Comparison of ENCODE assay signal across 17 cellular contexts in the genomic region with DNA sequence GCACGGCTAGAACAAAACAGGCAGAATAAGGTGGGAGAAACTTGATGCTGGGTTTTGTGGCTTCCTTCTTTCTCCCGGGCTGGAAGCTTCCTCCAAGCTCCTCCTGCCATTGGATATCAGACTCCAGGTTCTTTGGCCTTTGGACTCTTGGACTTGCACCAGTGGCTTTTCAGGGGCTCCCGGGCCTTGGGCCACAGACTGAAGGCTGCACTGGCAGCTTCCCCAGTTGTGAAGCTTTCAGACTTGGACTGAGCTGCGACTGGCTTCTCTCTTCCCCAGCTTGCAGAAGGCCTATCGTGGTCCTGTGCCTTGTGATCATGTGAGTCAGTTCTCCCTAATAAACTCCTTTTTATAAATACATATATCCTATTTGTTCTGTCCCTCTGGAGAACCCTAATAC.
A peak's percentile ranks its signal among the peaks of the same experiment; 100 is the strongest.
DNase-seq lines count a peak whose midpoint lies in the region; ATAC-seq, FAIRE-seq and TF ChIP-seq lines count a peak whose summit lies in the region.
"Had no signal": no experiment of that assay in that cellular context is flagged by ENCODE, and none has a peak within 500 bp of the region (broad histone marks: within the 10 kb centered on the region; RNA-seq: fewer than 3 reads in every experiment).

No MANE protein-coding gene starts in this region.

- no peak for ATAC-seq in HG03354 (IDR thresholded peaks at IDR 0.05; ENCODE audit: poor library complexity, severe bottlenecking, unreplicated experiment)
- ATAC-seq: K562 had no signal

- no peak for TF ChIP-seq RAD21 in neural cell (conservative IDR thresholded peaks at IDR 0.05)

- intact Hi-C loops in kidney (cut with DNase I) = no loop called here

- H3K79me2 ChIP-seq in neural cell (replicated peaks; ENCODE audit: insufficient read depth, low read length) = no peaks in the 10 kb centered on the region

- no peak overlapping the region for H3K4me2 ChIP-seq in neural cell (ENCODE audit: low read length)
- H3K4me2 ChIP-seq: BLaER1 had no signal

- H3K9me3 ChIP-seq in kidney (ENCODE audit: control insufficient read depth in 1 of 2, low read length in 2 of 2) (peaks cover 0 to 2% of the 10 kb centered on the region in 2 donors), neural cell (ENCODE audit: low read length) (no peaks in the 10 kb centered on the region)

- H3K4me3 ChIP-seq in kidney (ENCODE audit: low read length in 2 of 2) = peak overlapping the region; percentile 38 to 44
- no peak overlapping the region for H3K4me3 ChIP-seq in neural cell (ENCODE audit: low read length)
- H3K4me3 ChIP-seq: BLaER1, K562 had no signal

- no peaks in the 10 kb centered on the region for H4K20me1 ChIP-seq in neural cell (ENCODE audit: insufficient read depth)
- H4K20me1 ChIP-seq: BLaER1 had no signal

- H3F3A ChIP-seq in neural cell (ENCODE audit: insufficient read depth, low read length, poor library complexity, severe bottlenecking) = no peaks in the 10 kb centered on the region

- no peak for FAIRE-seq in kidney (lab: Jason Lieb, UNC)
- FAIRE-seq: A204.1, H1, K562 had no signal

- no peaks in the 10 kb centered on the region for H3K9me2 ChIP-seq in neural cell (ENCODE audit: insufficient read depth, low read length)

- H3K36me3 ChIP-seq in kidney (ENCODE audit: control insufficient read depth in 1 of 2, insufficient read depth in 2 of 2, low read length in 2 of 2) = no peaks in the 10 kb centered on the region
- H3K36me3 ChIP-seq in neural cell (ENCODE audit: insufficient read depth, low read length) = no peaks in the 10 kb centered on the region
- H3K36me3 ChIP-seq: BLaER1 had no signal

- in situ Hi-C loops in G401 (cut with HindIII; ENCODE audit: low sequenced_read_pairs) = no loop called here

- H3K27me3 ChIP-seq in neural cell (ENCODE audit: insufficient read depth, low read depth, low read length) = no peaks in the 10 kb centered on the region
- H3K27me3 ChIP-seq: BLaER1 had no signal

- TF ChIP-seq EP300 in neural cell (conservative IDR thresholded peaks at IDR 0.05; ENCODE audit: poor library complexity, severe bottlenecking) = no peak

- peak; percentile 60 for DNase-seq in RPMI7951 (ENCODE audit: low read depth)
- DNase-seq in kidney = no peak
- no peak for DNase-seq in G401 (ENCODE audit: low spot score)
- no peak for DNase-seq in Kasumi-1 (lab: John Stamatoyannopoulos, UW)
- DNase-seq: ACHN; AML-193; CD4-positive, alpha-beta memory T cell; DMS153; DMS79; GF-D8; H9 had no signal

- H3K9ac ChIP-seq in kidney (ENCODE audit: low read length in 2 of 2) = no peak overlapping the region
- no peak overlapping the region for H3K9ac ChIP-seq in neural cell (ENCODE audit: low read length)
- H3K9ac ChIP-seq: BLaER1 had no signal

- no peak for TF ChIP-seq CTCF in kidney (IDR thresholded peaks at IDR 0.05; ENCODE audit: borderline replicate concordance, extremely low read depth, insufficient read depth)
- TF ChIP-seq CTCF in neural cell (IDR thresholded peaks at IDR 0.05; ENCODE audit: poor library complexity, severe bottlenecking) = no peak

- H3K27ac ChIP-seq in kidney (ENCODE audit: low read depth in 2 of 2, low read length in 2 of 2) (no peak overlapping the region), neural cell (ENCODE audit: low read length) (peak overlapping the region; percentile 84)
- H3K27ac ChIP-seq: BLaER1 had no signal

- H3K4me1 ChIP-seq in kidney (ENCODE audit: control insufficient read depth in 1 of 2, insufficient read depth in 1 of 2, low read depth in 1 of 2, low read length in 2 of 2) = no peaks in the 10 kb centered on the region
- H3K4me1 ChIP-seq: BLaER1 had no signal

- H2AFZ ChIP-seq in neural cell (ENCODE audit: low read depth, low read length) = no peak overlapping the region

TF ChIP-seq in neural cell, 6 proteins besides CTCF, POLR2A, EP300 and RAD21:
- TF ChIP-seq SMC3 (conservative IDR thresholded peaks at IDR 0.05; ENCODE audit: poor library complexity) (no peak), POLR2AphosphoS5 (IDR thresholded peaks at IDR 0.05) (no peak), TAF1 (IDR thresholded peaks at IDR 0.05; ENCODE audit: low read depth) (no peak), EZH2 (IDR thresholded peaks at IDR 0.05; ENCODE audit: borderline replicate concordance, insufficient read depth, low read length, poor library complexity, severe bottlenecking) (no peak), MXI1 (conservative IDR thresholded peaks at IDR 0.05; ENCODE audit: poor library complexity, severe bottlenecking) (no peak)
- TF ChIP-seq, protein P1, sequence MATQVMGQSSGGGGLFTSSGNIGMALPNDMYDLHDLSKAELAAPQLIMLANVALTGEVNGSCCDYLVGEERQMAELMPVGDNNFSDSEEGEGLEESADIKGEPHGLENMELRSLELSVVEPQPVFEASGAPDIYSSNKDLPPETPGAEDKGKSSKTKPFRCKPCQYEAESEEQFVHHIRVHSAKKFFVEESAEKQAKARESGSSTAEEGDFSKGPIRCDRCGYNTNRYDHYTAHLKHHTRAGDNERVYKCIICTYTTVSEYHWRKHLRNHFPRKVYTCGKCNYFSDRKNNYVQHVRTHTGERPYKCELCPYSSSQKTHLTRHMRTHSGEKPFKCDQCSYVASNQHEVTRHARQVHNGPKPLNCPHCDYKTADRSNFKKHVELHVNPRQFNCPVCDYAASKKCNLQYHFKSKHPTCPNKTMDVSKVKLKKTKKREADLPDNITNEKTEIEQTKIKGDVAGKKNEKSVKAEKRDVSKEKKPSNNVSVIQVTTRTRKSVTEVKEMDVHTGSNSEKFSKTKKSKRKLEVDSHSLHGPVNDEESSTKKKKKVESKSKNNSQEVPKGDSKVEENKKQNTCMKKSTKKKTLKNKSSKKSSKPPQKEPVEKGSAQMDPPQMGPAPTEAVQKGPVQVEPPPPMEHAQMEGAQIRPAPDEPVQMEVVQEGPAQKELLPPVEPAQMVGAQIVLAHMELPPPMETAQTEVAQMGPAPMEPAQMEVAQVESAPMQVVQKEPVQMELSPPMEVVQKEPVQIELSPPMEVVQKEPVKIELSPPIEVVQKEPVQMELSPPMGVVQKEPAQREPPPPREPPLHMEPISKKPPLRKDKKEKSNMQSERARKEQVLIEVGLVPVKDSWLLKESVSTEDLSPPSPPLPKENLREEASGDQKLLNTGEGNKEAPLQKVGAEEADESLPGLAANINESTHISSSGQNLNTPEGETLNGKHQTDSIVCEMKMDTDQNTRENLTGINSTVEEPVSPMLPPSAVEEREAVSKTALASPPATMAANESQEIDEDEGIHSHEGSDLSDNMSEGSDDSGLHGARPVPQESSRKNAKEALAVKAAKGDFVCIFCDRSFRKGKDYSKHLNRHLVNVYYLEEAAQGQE (IDR thresholded peaks at IDR 0.05; ENCODE audit: borderline replicate concordance) = no peak
